19 cellular contexts compared by ENCODE assay signal in the genomic region with DNA sequence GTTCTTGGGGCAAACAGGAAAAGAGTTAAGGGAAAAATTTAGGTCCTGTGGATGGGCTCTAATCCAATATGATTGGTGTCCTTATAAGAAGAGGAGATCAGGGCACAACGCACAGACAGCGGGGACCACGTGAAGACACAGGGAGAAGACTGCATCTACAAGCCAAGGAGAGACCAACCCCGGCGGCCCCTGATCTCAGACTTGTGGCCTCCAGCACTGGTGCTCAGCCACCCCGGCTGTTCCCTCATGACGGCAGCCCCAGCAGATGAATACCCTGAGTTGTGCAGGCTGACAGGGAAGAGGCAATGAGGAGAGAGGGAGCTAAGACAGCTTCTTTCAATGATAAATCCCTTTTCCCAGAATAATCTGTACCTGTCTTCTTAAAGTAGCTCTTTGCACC. TPM values are rescaled to one million over a fixed set of nuclear protein-coding genes. Genes with fewer than 3 reads are reported as not detected.
"Had no signal": no experiment of that assay in that cellular context is flagged by ENCODE, and none has a peak within 500 bp of the region (broad histone marks: within the 10 kb centered on the region; RNA-seq: fewer than 3 reads in every experiment).

No MANE protein-coding gene starts in this region.

- H3K27ac ChIP-seq: coronary artery, dorsolateral prefrontal cortex, heart right ventricle, neutrophil, psoas muscle, right lobe of liver, tibial artery had no signal

- DNase-seq: dorsolateral prefrontal cortex; effector CD8-positive, alpha-beta T cell; heart right ventricle; hypothalamus; islet precursor cell; mammary epithelial cell; psoas muscle; retina; stimulated activated CD4-positive, alpha-beta T cell treated with anti-CD3 and anti-CD28 coated beads, Interleukin-4, amount 100 ng/mL, for 1 hour; stimulated activated CD8-positive, alpha-beta memory T cell treated with anti-CD3 and anti-CD28 coated beads, Interleukin-4, amount 100 ng/mL, for 48 hours; stimulated activated naive CD8-positive, alpha-beta T cell treated with anti-CD3 and anti-CD28 coated beads, Interleukin-15, Interleukin-2, amounts not matched to agents 100 U/mL and 50 U/mL, for 24 hours; tibial artery had no signal

- H3K4me3 ChIP-seq: coronary artery, dorsolateral prefrontal cortex, heart right ventricle, psoas muscle, right lobe of liver, tibial artery had no signal

- H3K27me3 ChIP-seq: dorsolateral prefrontal cortex, heart right ventricle, right lobe of liver, tibial artery had no signal

- H3K36me3 ChIP-seq: heart right ventricle, neutrophil, right lobe of liver, tibial artery had no signal

- ATAC-seq: esophagus mucosa; left lobe of liver; natural killer cell treated with Interleukin-12 subunit alpha and Interleukin-12 subunit beta and Interleukin-15 and Interleukin-18, amount 100 ng/mL, for 72 hours; psoas muscle; stimulated activated effector memory CD8-positive, alpha-beta T cell treated with anti-CD3 and anti-CD28 coated beads, Interleukin-12 subunit alpha, Interleukin-12 subunit beta, amount 100 ng/mL, for 72 hours; stimulated activated naive CD8-positive, alpha-beta T cell treated with anti-CD3 and anti-CD28 coated beads, Interleukin-15, Interleukin-2, amounts not matched to agents 100 U/mL and 50 U/mL, for 24 hours had no signal

- H3K9me3 ChIP-seq: neutrophil, psoas muscle, right lobe of liver, tibial artery had no signal

- H3K4me1 ChIP-seq: psoas muscle, right lobe of liver had no signal

RNA-seq across cellular contexts. Expression of a gene that starts 33.3 kb away (rescaled TPM):
- total RNA-seq: natural killer cell treated with Interleukin-12 subunit alpha and Interleukin-12 subunit beta and Interleukin-15 and Interleukin-18, amount 100 ng/mL, for 72 hours had no signal
